In the genomic region with DNA sequence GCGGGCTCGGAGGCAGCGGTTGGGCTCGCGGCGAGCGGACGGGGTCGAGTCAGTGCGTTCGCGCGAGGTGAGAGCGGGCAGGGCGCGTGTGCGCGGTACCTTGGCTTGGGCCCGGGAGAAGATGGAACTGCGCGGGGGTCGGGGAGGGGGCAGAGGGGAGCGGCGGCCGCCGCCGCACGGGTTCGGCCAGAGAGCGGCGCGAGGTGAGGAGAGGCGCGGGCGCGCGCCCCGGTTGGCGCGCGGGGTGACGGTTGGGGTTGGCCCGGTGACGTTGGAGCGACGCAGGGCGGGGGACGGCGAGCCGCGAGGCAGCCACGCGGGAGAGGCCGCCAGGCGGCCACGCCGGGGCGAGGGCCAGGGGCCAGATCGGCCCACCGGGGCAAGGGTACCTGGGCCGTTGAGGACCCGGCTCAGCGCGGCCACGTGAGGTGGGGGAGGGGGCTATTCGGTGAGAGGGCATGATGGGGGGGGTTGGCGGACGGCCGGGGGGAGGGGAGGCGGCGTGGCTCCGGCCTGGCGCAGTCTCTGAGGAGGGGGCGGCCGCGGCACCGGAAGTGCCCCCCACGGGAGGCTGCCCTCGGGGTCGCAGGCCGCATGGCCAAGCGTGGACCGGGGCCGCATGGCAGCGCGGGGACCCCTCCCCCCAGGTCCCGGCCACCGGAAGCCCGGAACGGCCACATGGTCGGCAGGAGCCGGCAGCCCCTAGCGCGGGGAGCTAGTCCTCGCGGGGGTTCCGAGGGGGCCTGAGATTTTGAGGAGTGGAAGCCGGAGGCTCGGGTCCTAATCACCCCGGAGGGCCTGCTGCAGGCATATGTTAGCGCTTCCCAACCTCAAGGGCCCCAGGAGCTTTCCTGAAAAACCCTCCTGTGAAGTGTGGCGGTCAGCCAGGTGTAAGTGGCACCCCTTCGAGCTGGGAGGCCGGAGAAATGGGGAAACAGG, we compare ENCODE assay signal across 8 cellular contexts. TPM values are rescaled to one million over a fixed set of nuclear protein-coding genes. Genes with fewer than 3 reads are reported as not detected.
DNase-seq lines count a peak whose midpoint lies in the region; ATAC-seq and TF ChIP-seq lines count a peak whose summit lies in the region.

No MANE protein-coding gene starts in this region.

- intact Hi-C loops in left ventricle myocardium superior (cut with micrococcal nuclease): no loop called here
- intact Hi-C loops in psoas muscle (cut with DNase I): loop anchor here in 1 of 2 donors (5.0 kb wide), 1 partner anchor 41 kb away; no protein-coding TSS in a partner anchor

- H3K36me3 ChIP-seq in ACC112 (ENCODE audit: insufficient read depth, low read length) (peaks cover 28% of the 10 kb centered on the region), psoas muscle (ENCODE audit: insufficient read depth in 1 of 2, low read depth in 1 of 2) (peaks cover 7 to 36% of the 10 kb centered on the region in 2 donors)

- ATAC-seq in GM21717 (IDR thresholded peaks at IDR 0.05; ENCODE audit: unreplicated experiment) (peak; percentile 9), left ventricle myocardium superior (peak; percentile 20), psoas muscle (peak; percentile 39 to 47 (median 44))
- ATAC-seq in activated naive CD8-positive, alpha-beta T cell treated with anti-CD3 and anti-CD28 coated beads, Interleukin-2, amount 50 U/mL, for 24 hours: no peak

- H3K4me3 ChIP-seq in ACC112 (ENCODE audit: low read depth, low read length) (peak overlapping the region; percentile 96), psoas muscle (peak overlapping the region; percentile 94)

- DNase-seq in RWPE1 (ENCODE audit: low spot score) (peak; percentile 26), left ventricle myocardium superior (peak; percentile 74), psoas muscle (peak; percentile 68 to 86), GM19240 (ENCODE audit: insufficient read length, low spot score) (no peak)
- peak; percentile 60 for DNase-seq in activated naive CD8-positive, alpha-beta T cell treated with anti-CD3 and anti-CD28 coated beads, Interleukin-2, amount 50 U/mL, for 24 hours
- DNase-seq in central memory CD4-positive, alpha-beta T cell: no peak

- H3K4me3 Mint-ChIP-seq in activated naive CD8-positive, alpha-beta T cell treated with anti-CD3 and anti-CD28 coated beads, Interleukin-2, amount 50 U/mL, for 24 hours: peak overlapping the region; percentile 98

- H3K4me1 ChIP-seq in ACC112 (ENCODE audit: control insufficient read depth, insufficient read depth, low read length, unreplicated experiment) (peaks cover 25% of the 10 kb centered on the region), psoas muscle (peaks cover 36% of the 10 kb centered on the region)

- POLR2A ChIA-PET in RWPE1 (lab: Yijun Ruan, JAX; ENCODE audit: low non-redundant PET): no interaction called here

- H3K9me3 Mint-ChIP-seq in activated naive CD8-positive, alpha-beta T cell treated with anti-CD3 and anti-CD28 coated beads, Interleukin-2, amount 50 U/mL, for 24 hours: no peaks in the 10 kb centered on the region

- H3K36me3 Mint-ChIP-seq in activated naive CD8-positive, alpha-beta T cell treated with anti-CD3 and anti-CD28 coated beads, Interleukin-2, amount 50 U/mL, for 24 hours (ENCODE audit: low read depth): peaks cover 49% of the 10 kb centered on the region

- peaks cover 58% of the 10 kb centered on the region for H3K4me1 Mint-ChIP-seq in activated naive CD8-positive, alpha-beta T cell treated with anti-CD3 and anti-CD28 coated beads, Interleukin-2, amount 50 U/mL, for 24 hours

- TF ChIP-seq CTCF in RWPE1 (conservative IDR thresholded peaks at IDR 0.05; ENCODE audit: low read depth) (no peak), psoas muscle (IDR thresholded peaks at IDR 0.05) (no peak)

- WGBS in psoas muscle, 3 donors: 0 to 1% (median 1%) methylated on average over 66 to 104 of the region's 104 CpGs

- no peaks in the 10 kb centered on the region for H3K9me3 ChIP-seq in psoas muscle

- H3K27me3 ChIP-seq in ACC112 (ENCODE audit: insufficient read depth, low read length): no peaks in the 10 kb centered on the region
- no peaks in the 10 kb centered on the region for H3K27me3 ChIP-seq in psoas muscle (ENCODE audit: insufficient read depth in 3 of 3, low read length in 2 of 3)

- peaks cover 5% of the 10 kb centered on the region for H3K27me3 Mint-ChIP-seq in activated naive CD8-positive, alpha-beta T cell treated with anti-CD3 and anti-CD28 coated beads, Interleukin-2, amount 50 U/mL, for 24 hours

- H2AFZ ChIP-seq in ACC112 (ENCODE audit: low read length, unreplicated experiment): no peak overlapping the region

- peaks cover 50% of the 10 kb centered on the region for H3K79me2 ChIP-seq in ACC112 (ENCODE audit: control insufficient read depth, insufficient read depth, low read length, unreplicated experiment)

- CTCF ChIA-PET in RWPE1 (lab: Yijun Ruan, JAX): no interaction called here

- H3K27ac Mint-ChIP-seq in activated naive CD8-positive, alpha-beta T cell treated with anti-CD3 and anti-CD28 coated beads, Interleukin-2, amount 50 U/mL, for 24 hours: peak overlapping the region; percentile 99

- H3K27ac ChIP-seq in ACC112 (ENCODE audit: low read depth, low read length) (peak overlapping the region; percentile 98), RWPE1 (peak overlapping the region; percentile 98), psoas muscle (peak overlapping the region; percentile 98)

RNA-seq across cellular contexts. Expression of a gene that starts 0.5 kb away (rescaled TPM):
- total RNA-seq in left ventricle myocardium superior: 311 TPM
- 100 to 1,000 TPM; 293 to 730 (median 567) TPM for total RNA-seq in psoas muscle
- polyA plus RNA-seq in psoas muscle: 1,000 to 10,000 TPM in 1 of 3 donors, 100 to 1,000 TPM in 2; 468 to 1,107 (median 518) TPM

RNA-seq across cellular contexts. Expression of a gene that starts 7.2 kb away (rescaled TPM):
- total RNA-seq in left ventricle myocardium superior (75.0 TPM), psoas muscle (100 to 1,000 TPM in 1 of 4 donors, 10 to 100 TPM in 3; 71.8 to 101 (median 82.5) TPM)
- polyA plus RNA-seq in psoas muscle: 100 to 1,000 TPM; 139 to 197 (median 146) TPM

RNA-seq across cellular contexts. Expression of a gene that starts 13.5 kb away (rescaled TPM):
- total RNA-seq in left ventricle myocardium superior (0.77 TPM), psoas muscle (1 to 10 TPM in 1 of 4 donors, under 1 TPM in 3; 0.37 to 1.0 (median 0.75) TPM)
- 1 to 10 TPM in 1 of 3 donors, under 1 TPM in 2; 0.14 to 1.8 (median 0.21) TPM for polyA plus RNA-seq in psoas muscle

RNA-seq across cellular contexts. Expression of a gene that starts 21.2 kb away (rescaled TPM):
- total RNA-seq in left ventricle myocardium superior (34.7 TPM), psoas muscle (10 to 100 TPM; 24.0 to 53.8 (median 32.6) TPM)
- 10 to 100 TPM; 20.7 to 38.7 (median 22.9) TPM for polyA plus RNA-seq in psoas muscle

RNA-seq across cellular contexts. Expression of a gene that starts 26.4 kb away (rescaled TPM):
- total RNA-seq in left ventricle myocardium superior (170 TPM), psoas muscle (100 to 1,000 TPM in 3 of 4 donors, 10 to 100 TPM in 1; 50.9 to 257 (median 139) TPM)
- polyA plus RNA-seq in psoas muscle: 100 to 1,000 TPM in 1 of 3 donors, 10 to 100 TPM in 2; 19.4 to 127 (median 33.8) TPM

Comparison
In these comparisons a context has a peak if more than half of its experiments do, and no peak if none do; other contexts are left out.
1. DNase-seq: peak in RWPE1 (single experiment), activated naive CD8-positive, alpha-beta T cell treated with anti-CD3 and anti-CD28 coated beads, Interleukin-2, amount 50 U/mL, for 24 hours (single experiment), left ventricle myocardium superior (single experiment) and psoas muscle (2 of 2); none in central memory CD4-positive, alpha-beta T cell (single experiment) and GM19240 (single experiment).
2. Peak in every context shown above with its lines, with median percentiles within 50 percentile points of each other: H3K27ac ChIP-seq.